Comparison of ENCODE assay signal across 8 cellular contexts in the genomic region with DNA sequence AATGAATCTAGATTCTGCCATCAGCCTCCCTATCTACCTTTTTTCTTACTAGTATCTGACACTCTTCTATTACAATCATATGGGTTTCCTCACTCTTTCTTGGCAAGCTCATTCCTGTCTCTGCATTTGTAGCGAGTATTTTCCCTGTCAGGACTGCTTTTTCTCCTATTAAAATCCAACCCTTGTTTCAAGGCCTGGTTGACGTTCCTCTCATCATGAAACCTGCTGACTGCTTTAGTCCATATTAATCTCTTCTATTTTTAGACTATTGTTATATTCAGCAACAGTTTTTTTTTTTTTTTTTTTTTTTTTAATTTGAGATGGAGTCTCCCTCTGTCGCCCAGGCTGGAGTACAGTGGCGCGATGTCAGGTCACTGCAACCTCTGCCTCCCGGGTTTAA. TPM values are rescaled to one million over a fixed set of nuclear protein-coding genes. Genes with fewer than 3 reads are reported as not detected.
DNase-seq lines count a peak whose midpoint lies in the region; ATAC-seq and TF ChIP-seq lines count a peak whose summit lies in the region.

No MANE protein-coding gene starts in this region.

- intact Hi-C loops in natural killer cell (cut with micrococcal nuclease): no loop called here

- no peaks in the 10 kb centered on the region for H3K9me3 Mint-ChIP-seq in stimulated activated naive CD8-positive, alpha-beta T cell treated with anti-CD3 and anti-CD28 coated beads, Interleukin-15, Interleukin-2, amounts not matched to agents 100 ng/mL and 50 ng/mL, for 24 hours
- no peaks in the 10 kb centered on the region for H3K9me3 Mint-ChIP-seq in natural killer cell
- H3K9me3 Mint-ChIP-seq in glutamatergic neuron (ENCODE audit: unreplicated experiment): peaks cover 2% of the 10 kb centered on the region

- H3K27me3 Mint-ChIP-seq in stimulated activated naive CD8-positive, alpha-beta T cell treated with anti-CD3 and anti-CD28 coated beads, Interleukin-15, Interleukin-2, amounts not matched to agents 100 ng/mL and 50 ng/mL, for 24 hours: no peaks in the 10 kb centered on the region
- H3K27me3 Mint-ChIP-seq in natural killer cell (ENCODE audit: low read depth in 2 of 2) (no peaks in the 10 kb centered on the region), glutamatergic neuron (ENCODE audit: unreplicated experiment) (no peaks in the 10 kb centered on the region)

- no peak for ATAC-seq in stimulated activated naive CD8-positive, alpha-beta T cell treated with anti-CD3 and anti-CD28 coated beads, Interleukin-15, Interleukin-2, amounts not matched to agents 100 U/mL and 50 U/mL, for 24 hours
- ATAC-seq in natural killer cell: no peak

- DNase-seq in stimulated activated naive CD8-positive, alpha-beta T cell treated with anti-CD3 and anti-CD28 coated beads, Interleukin-15, Interleukin-2, amounts not matched to agents 100 U/mL and 50 U/mL, for 24 hours: no peak
- DNase-seq in choroid plexus epithelial cell (ENCODE audit: low read depth) (peak; percentile 26), natural killer cell (no peak), GF-D8 (lab: John Stamatoyannopoulos, UW) (no peak), glutamatergic neuron (no peak), AG08396 (ENCODE audit: low spot score) (no peak), DMS 273 (lab: John Stamatoyannopoulos, UW; ENCODE audit: unreplicated experiment) (no peak)

- peaks cover 24% of the 10 kb centered on the region for H3K4me1 Mint-ChIP-seq in stimulated activated naive CD8-positive, alpha-beta T cell treated with anti-CD3 and anti-CD28 coated beads, Interleukin-15, Interleukin-2, amounts not matched to agents 100 ng/mL and 50 ng/mL, for 24 hours (ENCODE audit: low read depth)
- peaks cover 30 to 31% of the 10 kb centered on the region in 2 donors for H3K4me1 Mint-ChIP-seq in natural killer cell
- H3K4me1 Mint-ChIP-seq in glutamatergic neuron (ENCODE audit: low read depth, unreplicated experiment): no peaks in the 10 kb centered on the region

- H3K4me3 Mint-ChIP-seq in stimulated activated naive CD8-positive, alpha-beta T cell treated with anti-CD3 and anti-CD28 coated beads, Interleukin-15, Interleukin-2, amounts not matched to agents 100 ng/mL and 50 ng/mL, for 24 hours: peak overlapping the region; percentile 33
- no peak overlapping the region for H3K4me3 Mint-ChIP-seq in natural killer cell
- no peak overlapping the region for H3K4me3 Mint-ChIP-seq in glutamatergic neuron (ENCODE audit: unreplicated experiment)

- H3K36me3 Mint-ChIP-seq in stimulated activated naive CD8-positive, alpha-beta T cell treated with anti-CD3 and anti-CD28 coated beads, Interleukin-15, Interleukin-2, amounts not matched to agents 100 ng/mL and 50 ng/mL, for 24 hours (ENCODE audit: low read depth): peaks cover 22% of the 10 kb centered on the region
- H3K36me3 Mint-ChIP-seq in natural killer cell (no peaks in the 10 kb centered on the region), glutamatergic neuron (ENCODE audit: unreplicated experiment) (no peaks in the 10 kb centered on the region)

- no peak for TF ChIP-seq CTCF in choroid plexus epithelial cell (conservative IDR thresholded peaks at IDR 0.05; ENCODE audit: low read depth, low read length)
- no peak for TF ChIP-seq CTCF in natural killer cell (IDR thresholded peaks at IDR 0.05)
- TF ChIP-seq CTCF in glutamatergic neuron (IDR thresholded peaks at IDR 0.05; ENCODE audit: partially characterized antibody, unreplicated experiment): no peak

- no peak overlapping the region for H3K4me3 ChIP-seq in choroid plexus epithelial cell (ENCODE audit: low read depth, low read length)

- H3K27ac Mint-ChIP-seq in stimulated activated naive CD8-positive, alpha-beta T cell treated with anti-CD3 and anti-CD28 coated beads, Interleukin-15, Interleukin-2, amounts not matched to agents 100 ng/mL and 50 ng/mL, for 24 hours: peak overlapping the region; percentile 76
- H3K27ac Mint-ChIP-seq in natural killer cell (peak overlapping the region; percentile 27 to 80), glutamatergic neuron (ENCODE audit: unreplicated experiment) (no peak overlapping the region)

RNA-seq across cellular contexts. Expression of a gene that starts 16.0 kb away (rescaled TPM):
- total RNA-seq in natural killer cell: 10 to 100 TPM; 17.2 to 23.2 (median 22.2) TPM
- 37.3 TPM for total RNA-seq in glutamatergic neuron (ENCODE audit: unreplicated experiment)
